10 cellular contexts compared by ENCODE assay signal in genomic region chr1:19081218-19081893, GRCh38.
A peak's percentile ranks its signal among the peaks of the same experiment; 100 is the strongest.
DNase-seq lines count a peak whose midpoint lies in the region; ATAC-seq and TF ChIP-seq lines count a peak whose summit lies in the region.
"Had no signal": no experiment of that assay in that cellular context is flagged by ENCODE, and none has a peak within 500 bp of the region (broad histone marks: within the 10 kb centered on the region; RNA-seq: fewer than 3 reads in every experiment).

No MANE protein-coding gene starts in this region.

- intact Hi-C loops in Calu3 (cut with micrococcal nuclease; ENCODE audit: unreplicated experiment) (loop anchor here (5.0 kb wide), 2 partner anchors 69 to 174 kb away; no protein-coding TSS in a partner anchor), psoas muscle (cut with DNase I) (no loop called here)

- H3K4ac ChIP-seq in H9 (ENCODE audit: low read depth, low read length): no peak overlapping the region

- H3K36me3 Mint-ChIP-seq in Calu3 (ENCODE audit: insufficient read depth, unreplicated experiment) (peaks cover 54% of the 10 kb centered on the region), H9 (ENCODE audit: insufficient read depth in 1 of 3, low read depth in 3 of 3) (peaks cover 51 to 96% (median 83%) of the 10 kb centered on the region in 3 experiments; a peak in 6 of 7 replicates)

- no peak overlapping the region for H2BK15ac ChIP-seq in H9 (ENCODE audit: low read depth, low read length)

- H3K36me3 ChIP-seq in fibroblast of lung (ENCODE audit: control insufficient read depth, insufficient read depth, low read length): peaks cover 59% of the 10 kb centered on the region
- H3K36me3 ChIP-seq in psoas muscle (ENCODE audit: insufficient read depth in 1 of 2, low read depth in 1 of 2): peaks cover 17 to 99% of the 10 kb centered on the region in 2 donors

- no peak overlapping the region for H2BK5ac ChIP-seq in H9 (ENCODE audit: insufficient read length, low read length)

- H3K27me3 Mint-ChIP-seq in Calu3 (ENCODE audit: unreplicated experiment): no peaks in the 10 kb centered on the region
- no peaks in the 10 kb centered on the region for H3K27me3 Mint-ChIP-seq in H9 (ENCODE audit: low read depth)

- H3K9me3 ChIP-seq in fibroblast of lung (ENCODE audit: control insufficient read depth, insufficient read depth, low read depth, low read length): no peaks in the 10 kb centered on the region
- no peaks in the 10 kb centered on the region for H3K9me3 ChIP-seq in psoas muscle
- no peaks in the 10 kb centered on the region for H3K9me3 ChIP-seq in H9 (ENCODE audit: control insufficient read depth, low read depth, low read length)

- H3K4me1 Mint-ChIP-seq in Calu3 (ENCODE audit: low read depth, unreplicated experiment) (peaks cover 52% of the 10 kb centered on the region), H9 (no peaks in the 10 kb centered on the region)

- no TSS peak for BruUV-seq in Calu3 (replicated peaks; lab: Mats Ljungman, UMichigan)

- no peak overlapping the region for H4K5ac ChIP-seq in H9 (ENCODE audit: insufficient read length, low read depth, low read length)

- DNase-seq in Calu3 (no peak), RPMI7951 (ENCODE audit: low read depth) (peak; percentile 78), fibroblast of lung (ENCODE audit: low read depth in 2 of 2) (peak; percentile 52 to 69), psoas muscle (peak; percentile 50 to 54), DMS114 treated with DMSO at 0.1 percent for 48 hours (lab: John Stamatoyannopoulos, UW; ENCODE audit: unreplicated experiment) (no peak), H4 (ENCODE audit: low spot score) (no peak), H9 (no peak)
- no peak for DNase-seq in activated CD8-positive, alpha-beta memory T cell treated with anti-CD3 and anti-CD28 coated beads, Interleukin-2, amount 50 U/mL, for 4 hours
- DNase-seq: H7, NCI-H2081 treated with DMSO at 0.1 percent for 48 hours had no signal

- no peaks in the 10 kb centered on the region for H3K23me2 ChIP-seq in H9 (ENCODE audit: insufficient read length, low read depth, low read length, poor library complexity, severe bottlenecking)

- no peak overlapping the region for H3K56ac ChIP-seq in H9 (ENCODE audit: insufficient read length, low read depth, low read length)

- H3K9ac ChIP-seq in fibroblast of lung (ENCODE audit: insufficient read depth, low read length) (no peak overlapping the region), H9 (ENCODE audit: extremely low read depth, insufficient read length, low read length) (no peak overlapping the region)

- H3K4me3 ChIP-seq in fibroblast of lung (replicated peaks in 1 of 4; ENCODE audit: control extremely low read depth in 1 of 4, insufficient read depth in 1 of 4, low read depth in 3 of 4, low read length in 4 of 4) (no peak overlapping the region), psoas muscle (no peak overlapping the region)

- no peaks in the 10 kb centered on the region for H3K79me1 ChIP-seq in H9 (ENCODE audit: insufficient read depth, low read depth, low read length, poor library complexity, severe bottlenecking)

- H3K9me3 Mint-ChIP-seq in Calu3 (ENCODE audit: low read depth, unreplicated experiment) (no peaks in the 10 kb centered on the region), H9 (no peaks in the 10 kb centered on the region)

- no peak for TF ChIP-seq CTCF in Calu3 (IDR thresholded peaks at IDR 0.05; ENCODE audit: unreplicated experiment)
- no peak for TF ChIP-seq CTCF in fibroblast of lung (conservative IDR thresholded peaks at IDR 0.05 in 1 of 2, IDR thresholded peaks at IDR 0.05 in 1 of 2; ENCODE audit: low read depth in 1 of 2, low read length in 2 of 2)
- no peak for TF ChIP-seq CTCF in psoas muscle (IDR thresholded peaks at IDR 0.05)
- no peak for TF ChIP-seq CTCF in H9 (conservative IDR thresholded peaks at IDR 0.05)

- H3K27ac Mint-ChIP-seq in Calu3 (ENCODE audit: unreplicated experiment): peak overlapping the region; percentile 64
- H3K27ac Mint-ChIP-seq in H9: peak overlapping the region in 1 of 3 experiments; percentile 49; a peak in 2 of 7 replicates

- H2AFZ ChIP-seq in fibroblast of lung (ENCODE audit: low read length) (no peak overlapping the region), H9 (ENCODE audit: low read length) (no peak overlapping the region)

- H3T11ph ChIP-seq in H9 (ENCODE audit: low read length): no peak overlapping the region

- no peak overlapping the region for H2BK20ac ChIP-seq in H9 (ENCODE audit: low read depth, low read length, poor library complexity, severe bottlenecking)

- H3K27me3 ChIP-seq in fibroblast of lung (ENCODE audit: control insufficient read depth, insufficient read depth, low read length) (no peaks in the 10 kb centered on the region), psoas muscle (ENCODE audit: insufficient read depth in 3 of 3, low read length in 2 of 3) (no peaks in the 10 kb centered on the region), H9 (ENCODE audit: insufficient read depth, low read length) (no peaks in the 10 kb centered on the region)

- CTCF ChIA-PET in Calu3 (lab: Charles Lee): no interaction called here

- H3K4me3 Mint-ChIP-seq in Calu3 (ENCODE audit: low read depth, unreplicated experiment): peak overlapping the region; percentile 26
- no peak overlapping the region for H3K4me3 Mint-ChIP-seq in H9

- H2AK5ac ChIP-seq in H9 (ENCODE audit: insufficient read length, low read length): no peak overlapping the region

- H3K27ac ChIP-seq in fibroblast of lung (ENCODE audit: insufficient read depth, low read length): peak overlapping the region; percentile 16
- H3K27ac ChIP-seq in psoas muscle: peak overlapping the region; percentile 17
- no peak overlapping the region for H3K27ac ChIP-seq in H9 (ENCODE audit: insufficient read length, low read depth, low read length)

- H3K23ac ChIP-seq in H9 (ENCODE audit: insufficient read length, low read depth, low read length): no peak overlapping the region

- no peak overlapping the region for H2BK12ac ChIP-seq in H9 (ENCODE audit: insufficient read length, low read depth, low read length)

- no peak overlapping the region for H3K18ac ChIP-seq in H9 (ENCODE audit: insufficient read length, low read depth, low read length)

- no peak overlapping the region for H2BK120ac ChIP-seq in H9 (ENCODE audit: low read depth, low read length, poor library complexity, severe bottlenecking)

- no peak for ATAC-seq in psoas muscle

- H3K4me2 ChIP-seq in fibroblast of lung (ENCODE audit: extremely low read depth, insufficient read depth, low read length) (no peak overlapping the region), H9 (ENCODE audit: insufficient read depth, insufficient read length, low read length) (no peak overlapping the region)

- peaks cover 8% of the 10 kb centered on the region for H3K4me1 ChIP-seq in fibroblast of lung (ENCODE audit: control insufficient read depth, extremely low read depth, insufficient read depth, low read length)
- peaks cover 12% of the 10 kb centered on the region for H3K4me1 ChIP-seq in psoas muscle
- H3K4me1 ChIP-seq in H9 (ENCODE audit: insufficient read depth, low read length): no peaks in the 10 kb centered on the region

- no peaks in the 10 kb centered on the region for H4K20me1 ChIP-seq in fibroblast of lung (ENCODE audit: control insufficient read depth, extremely low read depth, insufficient read depth, low read length)
- no peaks in the 10 kb centered on the region for H4K20me1 ChIP-seq in H9 (ENCODE audit: control insufficient read depth, insufficient read depth, insufficient read length)

- 76 to 82% (median 76%) methylated on average over 21 of the region's 21 CpGs for WGBS in psoas muscle, 3 donors
- WGBS in H9 (ENCODE audit: extremely low coverage, insufficient read length, low lambda C conversion rate): no CpG with 5 or more reads among the region's 21 CpGs

- no peak overlapping the region for H4K8ac ChIP-seq in H9 (replicated peaks; ENCODE audit: insufficient read length, low read depth, low read length)

- H3K14ac ChIP-seq in H9 (ENCODE audit: insufficient read depth, low read length): no peak overlapping the region

- no peak overlapping the region for H4K91ac ChIP-seq in H9 (ENCODE audit: insufficient read length, low read depth, low read length)

- no peaks in the 10 kb centered on the region for H3K79me2 ChIP-seq in fibroblast of lung (ENCODE audit: control insufficient read depth, insufficient read depth, low read length)
- no peaks in the 10 kb centered on the region for H3K79me2 ChIP-seq in H9 (ENCODE audit: insufficient read depth, low read length)

Comparison
In these comparisons a context has a peak if more than half of its experiments do, and no peak if none do; other contexts are left out.
1. DNase-seq: peak in RPMI7951 (single experiment), fibroblast of lung (2 of 2) and psoas muscle (2 of 2); none in Calu3 (single experiment), DMS114 treated with DMSO at 0.1 percent for 48 hours (single experiment), activated CD8-positive, alpha-beta memory T cell treated with anti-CD3 and anti-CD28 coated beads, Interleukin-2, amount 50 U/mL, for 4 hours (single experiment), H4 (single experiment) and H9 (single experiment).